Comparison of ENCODE assay signal across 2 cellular contexts in the genomic region with DNA sequence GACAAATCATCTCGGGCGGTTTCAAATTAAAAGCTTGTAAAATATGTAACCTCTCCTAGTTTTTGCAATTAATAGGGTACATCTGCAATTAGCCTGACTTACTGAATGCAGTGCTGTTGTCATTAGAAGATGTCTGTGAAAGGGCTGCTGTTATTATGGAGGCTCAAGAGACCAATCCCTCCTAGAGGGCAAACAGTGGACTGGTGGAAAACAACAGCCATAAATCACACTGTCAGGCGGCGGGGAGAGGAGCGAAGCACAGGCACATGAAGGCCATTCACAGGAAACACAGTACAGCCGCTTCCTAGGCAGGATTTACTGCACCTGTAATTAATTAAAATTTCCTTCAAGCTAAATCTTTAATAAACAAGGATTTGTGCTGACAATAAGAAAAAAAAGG.
TF ChIP-seq lines count a peak whose summit lies in the region.

No MANE protein-coding gene starts in this region.

TF ChIP-seq in HEK293T, 16 proteins besides CTCF, POLR2A, EP300 and RAD21:
- TF ChIP-seq, protein P1, sequence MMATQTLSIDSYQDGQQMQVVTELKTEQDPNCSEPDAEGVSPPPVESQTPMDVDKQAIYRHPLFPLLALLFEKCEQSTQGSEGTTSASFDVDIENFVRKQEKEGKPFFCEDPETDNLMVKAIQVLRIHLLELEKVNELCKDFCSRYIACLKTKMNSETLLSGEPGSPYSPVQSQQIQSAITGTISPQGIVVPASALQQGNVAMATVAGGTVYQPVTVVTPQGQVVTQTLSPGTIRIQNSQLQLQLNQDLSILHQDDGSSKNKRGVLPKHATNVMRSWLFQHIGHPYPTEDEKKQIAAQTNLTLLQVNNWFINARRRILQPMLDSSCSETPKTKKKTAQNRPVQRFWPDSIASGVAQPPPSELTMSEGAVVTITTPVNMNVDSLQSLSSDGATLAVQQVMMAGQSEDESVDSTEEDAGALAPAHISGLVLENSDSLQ (IDR thresholded peaks at IDR 0.05), result peak; percentile 96
- TF ChIP-seq FOXM1 (IDR thresholded peaks at IDR 0.05; ENCODE audit: borderline replicate concordance), result no peak

TF ChIP-seq in K562, 482 proteins besides CTCF, POLR2A, EP300 and RAD21:
- TF ChIP-seq RAD51 (IDR thresholded peaks at IDR 0.05; ENCODE audit: borderline replicate concordance, low read depth) (no peak), C11orf30 (IDR thresholded peaks at IDR 0.05; ENCODE audit: low read depth) (no peak), RBBP5 (IDR thresholded peaks at IDR 0.05; ENCODE audit: borderline replicate concordance, insufficient read depth, low read length, poor library complexity, severe bottlenecking) (no peak), GATAD2B (IDR thresholded peaks at IDR 0.05; ENCODE audit: borderline replicate concordance) (no peak), FIP1L1 (IDR thresholded peaks at IDR 0.05; ENCODE audit: low read depth, low read length, poor library complexity, severe bottlenecking) (no peak), CXXC5 (CRISPR knock-in tag; IDR thresholded peaks at IDR 0.05) (no peak), RBM14 (IDR thresholded peaks at IDR 0.05; ENCODE audit: borderline replicate concordance, insufficient read depth, low read depth, low read length) (no peak), MEIS2 (IDR thresholded peaks at IDR 0.05; ENCODE audit: partially characterized antibody) (peak; percentile 84), ZNF707 (CRISPR knock-in tag; conservative IDR thresholded peaks at IDR 0.05) (no peak), ZNF316 (IDR thresholded peaks at IDR 0.05) (peak; percentile 31; the same call in 1 of the 2 replicates), KAT2B (IDR thresholded peaks at IDR 0.05; ENCODE audit: low read depth, low read length) (no peak), ZNF644 (tag; IDR thresholded peaks at IDR 0.05; ENCODE audit: low read depth) (no peak), SRSF1 (IDR thresholded peaks at IDR 0.05; ENCODE audit: low read depth, low read length) (no peak)
- TF ChIP-seq, protein P2, sequence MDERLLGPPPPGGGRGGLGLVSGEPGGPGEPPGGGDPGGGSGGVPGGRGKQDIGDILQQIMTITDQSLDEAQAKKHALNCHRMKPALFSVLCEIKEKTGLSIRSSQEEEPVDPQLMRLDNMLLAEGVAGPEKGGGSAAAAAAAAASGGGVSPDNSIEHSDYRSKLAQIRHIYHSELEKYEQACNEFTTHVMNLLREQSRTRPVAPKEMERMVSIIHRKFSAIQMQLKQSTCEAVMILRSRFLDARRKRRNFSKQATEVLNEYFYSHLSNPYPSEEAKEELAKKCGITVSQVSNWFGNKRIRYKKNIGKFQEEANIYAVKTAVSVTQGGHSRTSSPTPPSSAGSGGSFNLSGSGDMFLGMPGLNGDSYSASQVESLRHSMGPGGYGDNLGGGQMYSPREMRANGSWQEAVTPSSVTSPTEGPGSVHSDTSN (CRISPR knock-in tag; IDR thresholded peaks at IDR 0.05; ENCODE audit: low read depth), result peak; percentile 42; the same call in 1 of the 2 replicates
- TF ChIP-seq, protein P2 (tag; conservative IDR thresholded peaks at IDR 0.05; ENCODE audit: low read depth), result peak; percentile 95
- TF ChIP-seq, protein P3, sequence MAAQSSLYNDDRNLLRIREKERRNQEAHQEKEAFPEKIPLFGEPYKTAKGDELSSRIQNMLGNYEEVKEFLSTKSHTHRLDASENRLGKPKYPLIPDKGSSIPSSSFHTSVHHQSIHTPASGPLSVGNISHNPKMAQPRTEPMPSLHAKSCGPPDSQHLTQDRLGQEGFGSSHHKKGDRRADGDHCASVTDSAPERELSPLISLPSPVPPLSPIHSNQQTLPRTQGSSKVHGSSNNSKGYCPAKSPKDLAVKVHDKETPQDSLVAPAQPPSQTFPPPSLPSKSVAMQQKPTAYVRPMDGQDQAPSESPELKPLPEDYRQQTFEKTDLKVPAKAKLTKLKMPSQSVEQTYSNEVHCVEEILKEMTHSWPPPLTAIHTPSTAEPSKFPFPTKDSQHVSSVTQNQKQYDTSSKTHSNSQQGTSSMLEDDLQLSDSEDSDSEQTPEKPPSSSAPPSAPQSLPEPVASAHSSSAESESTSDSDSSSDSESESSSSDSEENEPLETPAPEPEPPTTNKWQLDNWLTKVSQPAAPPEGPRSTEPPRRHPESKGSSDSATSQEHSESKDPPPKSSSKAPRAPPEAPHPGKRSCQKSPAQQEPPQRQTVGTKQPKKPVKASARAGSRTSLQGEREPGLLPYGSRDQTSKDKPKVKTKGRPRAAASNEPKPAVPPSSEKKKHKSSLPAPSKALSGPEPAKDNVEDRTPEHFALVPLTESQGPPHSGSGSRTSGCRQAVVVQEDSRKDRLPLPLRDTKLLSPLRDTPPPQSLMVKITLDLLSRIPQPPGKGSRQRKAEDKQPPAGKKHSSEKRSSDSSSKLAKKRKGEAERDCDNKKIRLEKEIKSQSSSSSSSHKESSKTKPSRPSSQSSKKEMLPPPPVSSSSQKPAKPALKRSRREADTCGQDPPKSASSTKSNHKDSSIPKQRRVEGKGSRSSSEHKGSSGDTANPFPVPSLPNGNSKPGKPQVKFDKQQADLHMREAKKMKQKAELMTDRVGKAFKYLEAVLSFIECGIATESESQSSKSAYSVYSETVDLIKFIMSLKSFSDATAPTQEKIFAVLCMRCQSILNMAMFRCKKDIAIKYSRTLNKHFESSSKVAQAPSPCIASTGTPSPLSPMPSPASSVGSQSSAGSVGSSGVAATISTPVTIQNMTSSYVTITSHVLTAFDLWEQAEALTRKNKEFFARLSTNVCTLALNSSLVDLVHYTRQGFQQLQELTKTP (IDR thresholded peaks at IDR 0.05; ENCODE audit: low read depth in 1 of 2, partially characterized antibody in 2 of 2), result no peak
- TF ChIP-seq, protein P4, sequence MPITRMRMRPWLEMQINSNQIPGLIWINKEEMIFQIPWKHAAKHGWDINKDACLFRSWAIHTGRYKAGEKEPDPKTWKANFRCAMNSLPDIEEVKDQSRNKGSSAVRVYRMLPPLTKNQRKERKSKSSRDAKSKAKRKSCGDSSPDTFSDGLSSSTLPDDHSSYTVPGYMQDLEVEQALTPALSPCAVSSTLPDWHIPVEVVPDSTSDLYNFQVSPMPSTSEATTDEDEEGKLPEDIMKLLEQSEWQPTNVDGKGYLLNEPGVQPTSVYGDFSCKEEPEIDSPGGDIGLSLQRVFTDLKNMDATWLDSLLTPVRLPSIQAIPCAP (CRISPR knock-in tag; IDR thresholded peaks at IDR 0.05; ENCODE audit: borderline replicate concordance), result no peak
- TF ChIP-seq, protein P1 (IDR thresholded peaks at IDR 0.05), result peak; percentile 92
TF ChIP-seq in K562: peak in this region for 4.
